Comparison of ENCODE assay signal across 12 cellular contexts in genomic region chr7:75931676-75932075, GRCh38. TPM values are rescaled to one million over a fixed set of nuclear protein-coding genes. Genes with fewer than 3 reads are reported as not detected.
DNase-seq lines count a peak whose midpoint lies in the region; FAIRE-seq lines count a peak whose summit lies in the region.
"Had no signal": no experiment of that assay in that cellular context is flagged by ENCODE, and none has a peak within 500 bp of the region (broad histone marks: within the 10 kb centered on the region; RNA-seq: fewer than 3 reads in every experiment).

No MANE protein-coding gene starts in this region.

- FAIRE-seq in islet of Langerhans (lab: Jason Lieb, UNC), result peak; percentile 71
- FAIRE-seq: K562 had no signal

- peak; percentile 98 for DNase-seq in DMS 273 treated with DMSO at 0.1 percent for 48 hours (lab: John Stamatoyannopoulos, UW)
- DNase-seq in NCI-H146 treated with DMSO at 0.1 percent for 48 hours (lab: John Stamatoyannopoulos, UW; ENCODE audit: unreplicated experiment), result peak; percentile 92
- peak; percentile 96 for DNase-seq in NCI-H524 treated with DMSO at 0.1 percent for 48 hours (lab: John Stamatoyannopoulos, UW)
- DNase-seq in activated CD4-positive, alpha-beta T cell treated with anti-CD3 and anti-CD28 coated beads, Interleukin-2, amount 50 U/mL, for 4 hours, result no peak
- DNase-seq in inferior parietal cortex (ENCODE audit: extremely low spot score), result no peak
- DNase-seq in A172 (ENCODE audit: low spot score), result no peak
- DNase-seq in stimulated activated CD4-positive, alpha-beta T cell treated with anti-CD3 and anti-CD28 coated beads, Interleukin-4, amount 100 ng/mL, for 24 hours, result no peak
- DNase-seq: activated T-cell treated with anti-CD3 and anti-CD28 coated beads, Interleukin-2, amount 50 U/mL, for 48 hours; anterior cingulate cortex; stomach had no signal

RNA-seq across cellular contexts. Expression of gene POR, which starts 16.7 kb away (rescaled TPM):
- total RNA-seq in A172 (2014; rRNA removed; shearing (Covaris generic)), result 70.9 and 72.6 TPM in 2 replicates

RNA-seq across cellular contexts. Expression of gene RHBDD2, which starts 52.8 kb away (rescaled TPM):
- total RNA-seq in A172 (2014; rRNA removed; shearing (Covaris generic)), result 57.2 and 79.5 TPM in 2 replicates

Comparison
In these comparisons a context has a peak if more than half of its experiments do, and no peak if none do; other contexts are left out.
1. DNase-seq: peak in DMS 273 treated with DMSO at 0.1 percent for 48 hours (single experiment), NCI-H146 treated with DMSO at 0.1 percent for 48 hours (single experiment) and NCI-H524 treated with DMSO at 0.1 percent for 48 hours (single experiment); none in activated CD4-positive, alpha-beta T cell treated with anti-CD3 and anti-CD28 coated beads, Interleukin-2, amount 50 U/mL, for 4 hours (0 of 2), inferior parietal cortex (single experiment), A172 (single experiment) and stimulated activated CD4-positive, alpha-beta T cell treated with anti-CD3 and anti-CD28 coated beads, Interleukin-4, amount 100 ng/mL, for 24 hours (single experiment).